ENCODE assay signal across 1 cellular context in the genomic region with DNA sequence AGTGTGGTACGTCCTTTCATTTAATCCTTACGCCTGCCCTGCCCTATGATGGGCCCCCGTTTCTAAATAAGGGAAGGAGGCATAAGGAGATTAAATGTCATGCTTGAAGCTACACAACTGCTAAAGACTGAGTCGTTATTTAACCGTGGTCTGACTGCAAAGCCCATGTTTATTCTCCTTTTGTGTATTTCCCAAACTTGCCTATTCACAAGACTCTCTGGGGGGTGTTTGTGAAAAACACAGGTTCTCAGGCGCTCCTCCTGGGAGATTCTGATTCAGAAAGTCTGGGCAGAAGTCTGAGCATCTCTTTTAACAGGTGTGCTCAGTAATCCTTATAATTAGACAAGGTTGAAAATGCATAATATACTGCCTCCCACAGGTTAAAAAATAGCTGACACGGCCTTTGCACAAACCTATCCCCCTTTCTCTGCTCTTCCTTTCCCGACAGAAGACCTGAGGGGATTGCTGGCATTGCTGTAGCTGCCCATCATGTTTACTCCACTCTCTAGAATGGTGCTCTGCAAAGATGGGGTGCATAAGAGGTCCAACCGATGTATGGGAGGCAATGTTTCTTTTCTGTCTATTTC.
TF ChIP-seq lines count a peak whose summit lies in the region.

No MANE protein-coding gene starts in this region.

TF ChIP-seq in WTC11, 78 proteins besides CTCF, POLR2A, EP300 and RAD21 (continued from another document):
- TF ChIP-seq, protein P1, sequence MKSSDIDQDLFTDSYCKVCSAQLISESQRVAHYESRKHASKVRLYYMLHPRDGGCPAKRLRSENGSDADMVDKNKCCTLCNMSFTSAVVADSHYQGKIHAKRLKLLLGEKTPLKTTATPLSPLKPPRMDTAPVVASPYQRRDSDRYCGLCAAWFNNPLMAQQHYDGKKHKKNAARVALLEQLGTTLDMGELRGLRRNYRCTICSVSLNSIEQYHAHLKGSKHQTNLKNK (CRISPR knock-in tag; IDR thresholded peaks at IDR 0.05) = no peak
